ENCODE assay signal across 12 cellular contexts in the genomic region with DNA sequence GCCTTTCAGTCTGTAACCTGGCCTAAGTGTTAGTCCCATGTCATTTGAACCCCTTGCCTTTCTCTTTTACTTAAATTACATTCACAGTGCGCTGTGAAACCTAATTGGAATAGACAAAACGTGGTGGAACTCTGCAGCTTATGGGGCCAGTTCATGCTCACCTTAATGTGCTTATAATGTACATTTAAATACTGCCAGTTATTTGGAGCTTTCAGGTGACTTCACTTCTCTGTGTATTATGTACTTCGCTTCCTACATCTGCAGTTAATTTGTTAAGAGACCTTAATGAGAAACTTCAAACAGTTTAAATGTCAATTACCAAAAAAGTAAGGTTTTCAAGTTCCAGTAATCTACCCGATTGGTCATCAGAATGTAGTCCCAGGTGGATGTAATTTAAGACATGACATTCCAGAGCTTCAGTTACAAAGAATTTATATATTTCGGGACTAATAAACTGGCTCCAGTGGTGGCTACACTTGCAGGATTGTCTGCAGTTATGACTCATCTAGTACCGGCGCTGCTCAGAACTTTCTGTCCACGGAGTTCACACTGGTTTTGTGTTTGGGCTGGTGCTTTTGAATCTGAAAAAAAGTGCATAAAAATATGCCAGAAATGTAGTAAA. TPM values are rescaled to one million over a fixed set of nuclear protein-coding genes. Genes with fewer than 3 reads are reported as not detected.
A peak's percentile ranks its signal among the peaks of the same experiment; 100 is the strongest.
DNase-seq lines count a peak whose midpoint lies in the region; ATAC-seq, FAIRE-seq and TF ChIP-seq lines count a peak whose summit lies in the region.
"Had no signal": no experiment of that assay in that cellular context is flagged by ENCODE, and none has a peak within 500 bp of the region (broad histone marks: within the 10 kb centered on the region; RNA-seq: fewer than 3 reads in every experiment).

No MANE protein-coding gene starts in this region.

- no peaks in the 10 kb centered on the region for H3K9me3 ChIP-seq in A673 (ENCODE audit: low read depth, low read length, poor library complexity, severe bottlenecking)

- H3K4me1 ChIP-seq in A673 (ENCODE audit: insufficient read depth, low read length, poor library complexity, severe bottlenecking): peaks cover 25% of the 10 kb centered on the region

- ATAC-seq in GM19023 (IDR thresholded peaks at IDR 0.05; ENCODE audit: unreplicated experiment): no peak
- ATAC-seq: stimulated activated memory B cell treated with anti-CD40 and anti-IgM and Interleukin-4, amounts not matched to agents 10 μg/mL and 1 μg/mL and 100 μg/mL, for 72 hours had no signal

- no peak for TF ChIP-seq CTCF in A673 (conservative IDR thresholded peaks at IDR 0.05; ENCODE audit: low read depth, low read length)
- TF ChIP-seq CTCF in bronchial epithelial cell (IDR thresholded peaks at IDR 0.05; ENCODE audit: insufficient read depth, low read length, severe bottlenecking): no peak
- TF ChIP-seq CTCF in kidney epithelial cell (IDR thresholded peaks at IDR 0.05; ENCODE audit: insufficient read depth, low read length, poor library complexity, severe bottlenecking): no peak

- POLR2A ChIA-PET in A673 (lab: Charles Lee; ENCODE audit: low non-redundant PET): no interaction called here

- FAIRE-seq in bronchial epithelial cell (lab: Jason Lieb, UNC): no peak

- BruUV-seq in A673 (replicated peaks; lab: Mats Ljungman, UMichigan): no TSS peak

- H3K4me3 ChIP-seq in A673 (ENCODE audit: low read depth, low read length, poor library complexity, severe bottlenecking): peak overlapping the region; percentile 8
- H3K4me3 ChIP-seq in bronchial epithelial cell (ENCODE audit: low read depth, low read length): no peak overlapping the region
- H3K4me3 ChIP-seq in kidney epithelial cell (ENCODE audit: low read depth, low read length): no peak overlapping the region
- H3K4me3 ChIP-seq: BLaER1 treated with 17β-estradiol and CSF1 and Interleukin-3, amounts not matched to agents 10 nM and 100 nM had no signal

- peak; percentile 25 for DNase-seq in A673 (ENCODE audit: low spot score)
- peak; percentile 4 for DNase-seq in HS-5 (ENCODE audit: low read depth)
- peak; percentile 46 for DNase-seq in bronchial epithelial cell (ENCODE audit: low read depth)
- peak; percentile 21 for DNase-seq in kidney epithelial cell (ENCODE audit: low read depth)
- no peak for DNase-seq in DMS 273 treated with DMSO at 0.1 percent for 48 hours (lab: John Stamatoyannopoulos, UW)
- DNase-seq in AML-193 (lab: John Stamatoyannopoulos, UW): no peak
- no peak for DNase-seq in stimulated activated naive CD4-positive, alpha-beta T cell treated with Interleukin-2 at 50 U/mL for 16 hours (lab: John Stamatoyannopoulos, UW)
- DNase-seq: NCI-H446 treated with DMSO at 0.1 percent for 48 hours had no signal

- no peak overlapping the region for H3K27ac ChIP-seq in A673 (ENCODE audit: low read depth, low read length, poor library complexity, severe bottlenecking)
- H3K27ac ChIP-seq: BLaER1 treated with 17β-estradiol and CSF1 and Interleukin-3, amounts not matched to agents 10 nM and 100 nM; KMS-11 had no signal

- intact Hi-C loops in A673 (cut with micrococcal nuclease; ENCODE audit: unreplicated experiment): no loop called here

- CTCF ChIA-PET in A673 (lab: Charles Lee): no interaction called here

- H3K27me3 ChIP-seq in A673 (replicated peaks; ENCODE audit: insufficient read depth, low read depth, low read length, poor library complexity) (no peaks in the 10 kb centered on the region), bronchial epithelial cell (ENCODE audit: control insufficient read depth, insufficient read depth, low read length) (peaks cover 1% of the 10 kb centered on the region), kidney epithelial cell (ENCODE audit: control insufficient read depth, insufficient read depth, low read length) (no peaks in the 10 kb centered on the region)
- H3K27me3 ChIP-seq: BLaER1 treated with 17β-estradiol and CSF1 and Interleukin-3, amounts not matched to agents 10 nM and 100 nM had no signal

- H3K36me3 ChIP-seq in A673 (ENCODE audit: insufficient read depth, low read length, poor library complexity, severe bottlenecking) (no peaks in the 10 kb centered on the region), bronchial epithelial cell (ENCODE audit: control insufficient read depth, insufficient read depth, low read length) (no peaks in the 10 kb centered on the region), kidney epithelial cell (ENCODE audit: control insufficient read depth, insufficient read depth, low read length) (no peaks in the 10 kb centered on the region)
- H3K36me3 ChIP-seq: BLaER1 treated with 17β-estradiol and CSF1 and Interleukin-3, amounts not matched to agents 10 nM and 100 nM had no signal

RNA-seq across cellular contexts. Expression of gene CLYBL, which starts 20.1 kb away (rescaled TPM):
- total RNA-seq in A673 (2021) (5.0 and 7.1 TPM in 2 replicates), bronchial epithelial cell (1.8 and 3.2 TPM in 2 replicates), kidney epithelial cell (5.9 and 6.8 TPM in 2 replicates)

Comparison
In these comparisons a context has a peak if more than half of its experiments do, and no peak if none do; other contexts are left out.
1. DNase-seq: peak in A673 (single experiment), HS-5 (single experiment), bronchial epithelial cell (single experiment) and kidney epithelial cell (single experiment); none in DMS 273 treated with DMSO at 0.1 percent for 48 hours (single experiment), AML-193 (0 of 2) and stimulated activated naive CD4-positive, alpha-beta T cell treated with Interleukin-2 at 50 U/mL for 16 hours (single experiment).